21 cellular contexts compared by ENCODE assay signal in the genomic region with DNA sequence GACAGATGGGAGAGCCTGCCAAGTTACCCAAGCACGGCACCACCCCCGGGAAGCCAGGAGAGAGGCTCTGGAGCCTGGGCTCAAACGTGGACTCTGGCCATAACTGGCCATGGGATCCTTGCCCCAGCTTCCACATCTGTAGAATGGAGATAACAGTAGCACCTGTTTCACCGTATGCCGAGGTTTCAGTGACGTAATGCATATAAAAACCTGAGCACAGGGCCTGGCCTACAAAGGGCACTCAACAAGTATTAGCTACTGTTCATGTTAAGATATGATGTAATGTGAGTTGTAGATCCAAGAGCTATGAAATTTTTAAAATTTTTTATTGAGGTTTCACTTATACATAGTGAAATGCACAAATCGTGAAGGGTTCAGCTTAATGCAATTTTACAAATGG.
DNase-seq lines count a peak whose midpoint lies in the region; ATAC-seq, FAIRE-seq and TF ChIP-seq lines count a peak whose summit lies in the region.
"Had no signal": no experiment of that assay in that cellular context is flagged by ENCODE, and none has a peak within 500 bp of the region (broad histone marks: within the 10 kb centered on the region; RNA-seq: fewer than 3 reads in every experiment).

No MANE protein-coding gene starts in this region.

- peaks cover 15% of the 10 kb centered on the region for H3K27me3 Mint-ChIP-seq in neural progenitor cell (ENCODE audit: insufficient read depth, low read depth)

- WGBS in right cardiac atrium: 80% methylated on average over 7 of the region's 7 CpGs

- peaks cover 35% of the 10 kb centered on the region for H3K4me1 Mint-ChIP-seq in neural progenitor cell
- H3K4me1 Mint-ChIP-seq: B cell had no signal

- H3K36me3 ChIP-seq in HEK293 (ENCODE audit: control insufficient read depth in 2 of 2, insufficient read depth in 1 of 2, low read length in 2 of 2): no peaks in the 10 kb centered on the region
- H3K36me3 ChIP-seq in neural progenitor cell: no peaks in the 10 kb centered on the region
- H3K36me3 ChIP-seq: BLaER1 treated with 17β-estradiol and CSF1 and Interleukin-3, amounts not matched to agents 10 nM and 100 nM had no signal

- peaks cover 7% of the 10 kb centered on the region for H3F3A ChIP-seq in neural progenitor cell (ENCODE audit: low read depth)

- POLR2A ChIA-PET in HEK293 (lab: Yijun Ruan, JAX): no interaction called here

- H3K9me3 ChIP-seq in right cardiac atrium (ENCODE audit: control insufficient read depth, low read length): no peaks in the 10 kb centered on the region
- H3K9me3 ChIP-seq in HEK293 (ENCODE audit: control insufficient read depth, insufficient read depth, low read depth, low read length): no peaks in the 10 kb centered on the region
- H3K9me3 ChIP-seq in neural progenitor cell (ENCODE audit: low read depth): no peaks in the 10 kb centered on the region
- H3K9me3 ChIP-seq: A549, Caco-2 had no signal

- no peak for FAIRE-seq in frontal cortex (lab: Jason Lieb, UNC)
- FAIRE-seq: A549, D721Med, G401.6, GM12891 had no signal

- TF ChIP-seq CTCF in HEK293 (tag by site-specific recombination; IDR thresholded peaks at IDR 0.05) (no peak), neural progenitor cell (IDR thresholded peaks at IDR 0.05) (no peak)

- H3K4me3 Mint-ChIP-seq in neural progenitor cell: no peak overlapping the region
- H3K4me3 Mint-ChIP-seq: B cell; CD4-positive, alpha-beta T cell; CD8-positive, alpha-beta T cell had no signal

- intact Hi-C loops in left ventricle myocardium superior (cut with micrococcal nuclease) (loop anchor here (10.0 kb wide), 1 partner anchor 65 kb away; no protein-coding TSS in a partner anchor), right cardiac atrium (cut with DNase I) (loop anchor here in 1 of 4 donors (10.0 kb wide), 1 partner anchor 85 kb away; a partner anchor contains a TSS)

- no peak overlapping the region for H3K4me2 ChIP-seq in neural progenitor cell
- H3K4me2 ChIP-seq: A549 had no signal

- H3K79me2 ChIP-seq in neural progenitor cell (ENCODE audit: low read depth): no peaks in the 10 kb centered on the region

- H3K4me3 ChIP-seq in right cardiac atrium (ENCODE audit: low read length) (no peak overlapping the region), HEK293 (ENCODE audit: low read depth, low read length) (no peak overlapping the region), neural progenitor cell (no peak overlapping the region)
- H3K4me3 ChIP-seq: A549; BLaER1 treated with 17β-estradiol and CSF1 and Interleukin-3, amounts not matched to agents 10 nM and 100 nM had no signal

- H3K27me3 ChIP-seq in right cardiac atrium (ENCODE audit: control insufficient read depth, insufficient read depth): no peaks in the 10 kb centered on the region
- H3K27me3 ChIP-seq in neural progenitor cell: no peaks in the 10 kb centered on the region
- H3K27me3 ChIP-seq: BLaER1 treated with 17β-estradiol and CSF1 and Interleukin-3, amounts not matched to agents 10 nM and 100 nM had no signal

- no peaks in the 10 kb centered on the region for H4K20me1 ChIP-seq in neural progenitor cell (ENCODE audit: low read depth)
- H4K20me1 ChIP-seq: BLaER1 treated with 17β-estradiol and CSF1 and Interleukin-3, amounts not matched to agents 10 nM and 100 nM had no signal

- no peaks in the 10 kb centered on the region for H3K4me1 ChIP-seq in right cardiac atrium (ENCODE audit: control insufficient read depth, insufficient read depth, low read length)
- no peaks in the 10 kb centered on the region for H3K4me1 ChIP-seq in HEK293 (ENCODE audit: control insufficient read depth, insufficient read depth, low read length)
- H3K4me1 ChIP-seq in neural progenitor cell: peaks cover 24% of the 10 kb centered on the region
- H3K4me1 ChIP-seq: A549, Caco-2 had no signal

- CTCF ChIA-PET in HEK293 (lab: Yijun Ruan, JAX): interaction anchor here (0.6 to 2.4 kb wide), 3 partner anchors 12 to 75 kb away, joined by 3 to 11 read pairs (median 5); no protein-coding TSS in a partner anchor

- peak overlapping the region; percentile 37 for H3K27ac Mint-ChIP-seq in neural progenitor cell
- H3K27ac Mint-ChIP-seq: B cell; CD4-positive, alpha-beta T cell; CD8-positive, alpha-beta T cell had no signal

- ATAC-seq in left ventricle myocardium superior (no peak), right cardiac atrium (no peak), HG02610 (IDR thresholded peaks at IDR 0.05; ENCODE audit: unreplicated experiment) (no peak)
- ATAC-seq: A549; CD8-positive, alpha-beta T cell had no signal

- no peak overlapping the region for H3K27ac ChIP-seq in right cardiac atrium (ENCODE audit: low read length)
- H3K27ac ChIP-seq in HEK293 (ENCODE audit: extremely low read depth, low read depth, low read length): no peak overlapping the region
- H3K27ac ChIP-seq in neural progenitor cell: no peak overlapping the region
- H3K27ac ChIP-seq: 22Rv1; A549; BLaER1 treated with 17β-estradiol and CSF1 and Interleukin-3, amounts not matched to agents 10 nM and 100 nM; C4-2B had no signal

- H3K9ac ChIP-seq in neural progenitor cell: no peak overlapping the region
- H3K9ac ChIP-seq: BLaER1 treated with 17β-estradiol and CSF1 and Interleukin-3, amounts not matched to agents 10 nM and 100 nM had no signal

- H2AFZ ChIP-seq in neural progenitor cell (replicated peaks): no peak overlapping the region

- peaks cover 6% of the 10 kb centered on the region for H3K9me3 Mint-ChIP-seq in neural progenitor cell
- H3K9me3 Mint-ChIP-seq: CD4-positive, alpha-beta T cell; CD8-positive, alpha-beta T cell had no signal

- peak; percentile 4 for DNase-seq in left ventricle myocardium superior
- DNase-seq in right cardiac atrium: no peak
- DNase-seq in neural progenitor cell (ENCODE audit: low spot score): no peak
- no peak for DNase-seq in frontal cortex (ENCODE audit: low spot score in 2 of 2)
- DNase-seq: AML-193; Caco-2; Calu3; CD4-positive, alpha-beta T cell; CD8-positive, alpha-beta T cell; DMS79 treated with DMSO at 0.1 percent for 48 hours; GF-D8 had no signal

- peaks cover 5% of the 10 kb centered on the region for H3K36me3 Mint-ChIP-seq in neural progenitor cell
- H3K36me3 Mint-ChIP-seq: CD8-positive, alpha-beta T cell had no signal

TF ChIP-seq in HEK293, 187 proteins besides CTCF, POLR2A, EP300 and RAD21:
- TF ChIP-seq ZNF114 (tag by site-specific recombination; IDR thresholded peaks at IDR 0.05) (no peak), SCRT2 (tag by site-specific recombination; IDR thresholded peaks at IDR 0.05) (peak; percentile 84)
